ENCODE assay signal across 28 cellular contexts in genomic region chr9:3922846-3923245, GRCh38.
"Had no signal": no experiment of that assay in that cellular context is flagged by ENCODE, and none has a peak within 500 bp of the region (broad histone marks: within the 10 kb centered on the region; RNA-seq: fewer than 3 reads in every experiment).

No MANE protein-coding gene starts in this region.

- DNase-seq: activated B cell treated with CpG ODN at 0.5 μM for 24 hours; activated CD4-positive, alpha-beta T cell treated with anti-CD3 and anti-CD28 coated beads, Interleukin-2, amount 50 U/mL, for 1 hour; activated CD8-positive, alpha-beta T cell treated with anti-CD3 and anti-CD28 coated beads for 36 hours; activated gamma-delta T cell treated with Interleukin-2 at 50 U/mL for 16 hours; activated naive CD4-positive, alpha-beta T cell treated with anti-CD3 and anti-CD28 coated beads, Interleukin-2, amount 50 U/mL, for 16 hours; activated T-cell treated with anti-CD3 and anti-CD28 coated beads, Interleukin-2, amount 50 U/mL, for 4 hours; amygdala; colonic mucosa; effector CD8-positive, alpha-beta T cell; erythroblast; islet precursor cell; midbrain; naive thymus-derived CD4-positive, alpha-beta T cell; ovary; retina; sigmoid colon; stimulated activated CD4-positive, alpha-beta T cell treated with anti-CD3 and anti-CD28 coated beads, Interleukin-15, amount 100 ng/mL, for 24 hours; stimulated activated CD4-positive, alpha-beta T cell treated with anti-CD3 and anti-CD28 coated beads, Interleukin-2, amount 100 ng/mL, for 24 hours; stimulated activated naive B cell treated with anti-CD40 and anti-IgM and Interleukin-4, amounts not matched to agents 10 μg/mL and 1 μg/mL and 100 μg/mL, for 72 hours; stomach; tibial artery; upper lobe of right lung had no signal

- H2AFZ ChIP-seq: hepatocyte had no signal

- H3K79me2 ChIP-seq: hepatocyte had no signal

- H3K36me3 ChIP-seq: breast epithelium, colonic mucosa, ovary, prostate gland, sigmoid colon, stomach, suprapubic skin, upper lobe of right lung had no signal

- ATAC-seq: activated CD8-positive, alpha-beta T cell treated with anti-CD3 and anti-CD28 coated beads for 36 hours; activated T-cell treated with anti-CD3 and anti-CD28 coated beads, Interleukin-2, amount 50 U/mL, for 4 hours; activated T-helper 17 cell treated with anti-CD3 and anti-CD28 coated beads, Interleukin-2, amount 50 U/mL, for 72 hours; gastroesophageal sphincter; naive thymus-derived CD4-positive, alpha-beta T cell; stimulated activated naive B cell treated with anti-CD40 and anti-IgM and Interleukin-4, amounts not matched to agents 10 μg/mL and 1 μg/mL and 100 μg/mL, for 72 hours; upper lobe of right lung had no signal

- H3K27ac ChIP-seq: breast epithelium, colonic mucosa, gastroesophageal sphincter, hepatocyte, ovary, prostate gland, sigmoid colon, stomach, suprapubic skin, tibial artery, upper lobe of right lung had no signal

- H3K9me3 ChIP-seq: breast epithelium, colonic mucosa, gastroesophageal sphincter, ovary, prostate gland, sigmoid colon, stomach, suprapubic skin, tibial artery, upper lobe of right lung had no signal

- H3K4me3 ChIP-seq: breast epithelium, colonic mucosa, gastroesophageal sphincter, hepatocyte, ovary, prostate gland, sigmoid colon, stomach, suprapubic skin, tibial artery, upper lobe of right lung had no signal

- H3K4me1 ChIP-seq: breast epithelium, colonic mucosa, gastroesophageal sphincter, prostate gland, sigmoid colon, stomach, suprapubic skin, tibial artery, upper lobe of right lung had no signal

- H3K4me2 ChIP-seq: hepatocyte had no signal

- H3K27me3 ChIP-seq: breast epithelium, colonic mucosa, gastroesophageal sphincter, hepatocyte, ovary, sigmoid colon, stomach, suprapubic skin, tibial artery, upper lobe of right lung had no signal
